In the genomic region with DNA sequence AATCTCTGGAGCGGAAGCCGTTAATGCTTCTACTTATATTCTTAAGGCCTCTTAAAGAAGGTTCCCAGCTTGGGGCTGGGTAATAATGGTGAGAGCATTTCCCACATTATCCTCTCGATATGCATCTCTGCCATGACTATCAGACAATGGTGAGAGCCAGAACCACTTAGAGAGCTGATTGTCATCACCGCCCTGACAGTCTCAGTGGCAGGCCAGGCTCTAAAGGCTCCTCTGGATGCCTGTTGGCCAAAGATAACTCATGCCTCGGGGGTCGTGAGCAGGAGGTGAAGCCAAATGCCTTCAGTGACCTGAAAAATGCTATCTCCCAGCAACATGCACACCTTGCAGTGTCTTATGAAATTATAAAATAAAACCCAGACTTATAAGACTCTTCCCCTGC, we compare ENCODE assay signal across 28 cellular contexts.
"Had no signal": no experiment of that assay in that cellular context is flagged by ENCODE, and none has a peak within 500 bp of the region (broad histone marks: within the 10 kb centered on the region; RNA-seq: fewer than 3 reads in every experiment).

No MANE protein-coding gene starts in this region.

- H3K27me3 ChIP-seq: adrenal gland, body of pancreas, breast epithelium, Peyer's patch, SJSA1 had no signal

- H3K4me3 ChIP-seq: adrenal gland, body of pancreas, breast epithelium, Peyer's patch, SJSA1 had no signal

- DNase-seq: activated CD4-positive, alpha-beta T cell treated with anti-CD3 and anti-CD28 coated beads, Interleukin-2, amount 10 ng/mL, durations not matched to agents 24 days and 14 days; activated CD4-positive, alpha-beta T cell treated with anti-CD3 and anti-CD28 coated beads, Interleukin-2, amount 50 U/mL, for 4 hours; activated CD8-positive, alpha-beta T cell treated with anti-CD3 and anti-CD28 coated beads, Interleukin-2, amount 10 ng/mL, durations not matched to agents 7 days and 5 days; activated gamma-delta T cell treated with Interleukin-2 at 50 U/mL for 16 hours; activated naive CD4-positive, alpha-beta T cell treated with anti-CD3 and anti-CD28 coated beads for 36 hours; activated T-cell treated with anti-CD3 and anti-CD28 coated beads, Interleukin-2, amount 50 U/mL, for 24 hours; adrenal gland; body of pancreas; caudate nucleus; cerebellar nuclear complex; MM.1S; MV-4-11; NCI-H1092; NCI-H1436 treated with DMSO at 0.1 percent for 48 hours; NCI-H187; NCI-H2081; NCI-H345; NCI-H526; NCI-H748 treated with DMSO at 0.1 percent for 48 hours; NK-92 treated with Interleukin-12 subunit alpha and Interleukin-12 subunit beta, amount 100 ng/mL, for 24 hours; PC-3; Peyer's patch; RPMI8226; SHP77 treated with DMSO at 0.1 percent for 48 hours; T1000 had no signal

- H3K9ac ChIP-seq: KMS-11 had no signal

- H3K27ac ChIP-seq: adrenal gland, body of pancreas, breast epithelium, KMS-11, Peyer's patch, SJSA1 had no signal

- H3K4me2 ChIP-seq: KMS-11 had no signal

- H3K9me3 ChIP-seq: adrenal gland, body of pancreas, SJSA1 had no signal

- H3K4me1 ChIP-seq: adrenal gland, breast epithelium, Peyer's patch had no signal

- H3K36me3 ChIP-seq: adrenal gland, breast epithelium, Peyer's patch, SJSA1 had no signal
